Comparison of ENCODE assay signal across 1 cellular context in the genomic region with DNA sequence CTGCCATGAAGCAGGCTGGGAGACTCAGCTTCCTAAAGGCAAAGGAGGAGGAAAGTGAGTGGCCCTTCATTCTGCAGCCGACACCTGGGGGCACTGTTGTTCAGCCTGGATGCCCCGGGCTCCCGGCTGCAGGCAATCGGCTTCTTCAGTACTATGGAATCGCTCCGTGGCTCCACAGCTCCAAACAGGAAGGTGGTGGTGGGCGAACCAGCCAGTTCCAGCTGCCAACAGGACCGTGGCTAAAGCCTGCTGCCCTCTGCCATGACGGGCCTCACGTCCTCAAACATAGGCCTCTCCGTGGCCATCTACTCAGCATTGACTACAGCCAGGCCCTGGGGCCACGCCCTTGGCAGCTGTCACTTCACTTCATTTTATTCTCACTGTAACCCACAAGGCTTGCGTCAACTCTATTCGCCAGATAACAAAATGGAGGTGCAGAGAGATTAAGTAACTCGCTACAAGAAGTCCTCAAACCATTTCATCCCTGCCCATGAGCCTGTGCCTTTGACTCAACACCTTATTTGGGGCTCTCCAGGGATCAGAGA.
TF ChIP-seq lines count a peak whose summit lies in the region.

No MANE protein-coding gene starts in this region.

TF ChIP-seq in WTC11, 78 proteins besides CTCF, POLR2A, EP300 and RAD21 (continued from another document):
- TF ChIP-seq KAT7 (CRISPR knock-in tag; IDR thresholded peaks at IDR 0.05; ENCODE audit: borderline replicate concordance) (no peak), NR2C2 (CRISPR knock-in tag; IDR thresholded peaks at IDR 0.05) (no peak), NR3C1 (CRISPR knock-in tag; conservative IDR thresholded peaks at IDR 0.05; ENCODE audit: low read depth) (no peak)
